8 cellular contexts compared by ENCODE assay signal in genomic region chr12:6873094-6874006, GRCh38. TPM values are rescaled to one million over a fixed set of nuclear protein-coding genes. Genes with fewer than 3 reads are reported as not detected.
DNase-seq lines count a peak whose midpoint lies in the region; ATAC-seq, FAIRE-seq and TF ChIP-seq lines count a peak whose summit lies in the region.

Gene SPSB2, minus strand, starts transcription at chr12:6873303. Its CDS starts 402 bp downstream, at chr12:6872901.

- peak within 1 kb of the TSS; percentile 50 for H3K27ac ChIP-seq in astrocyte (ENCODE audit: low read depth, low read length)
- peak within 1 kb of the TSS; percentile 88 for H3K27ac ChIP-seq in hepatocyte
- peak within 1 kb of the TSS in 1 of 2 donors; percentile 71 for H3K27ac ChIP-seq in aorta (ENCODE audit: low read depth in 1 of 2, low read length in 2 of 2)

- H4K20me1 ChIP-seq in astrocyte (ENCODE audit: insufficient read depth, low read length) = peaks cover 40% of the 10 kb centered on the region
- peaks cover 17% of the 10 kb centered on the region for H4K20me1 ChIP-seq in hepatocyte (ENCODE audit: insufficient read depth, poor library complexity, severe bottlenecking)

- H3K27me3 ChIP-seq in astrocyte (ENCODE audit: insufficient read depth, low read length) = no peaks in the 10 kb centered on the region
- no peaks in the 10 kb centered on the region for H3K27me3 ChIP-seq in hepatocyte
- H3K27me3 ChIP-seq in aorta (ENCODE audit: control insufficient read depth in 1 of 2, insufficient read depth in 2 of 2, low read length in 1 of 2) = no peaks in the 10 kb centered on the region

- intact Hi-C loops in aorta (cut with DNase I) = loop anchor here in 1 of 2 donors (2.0 to 5.0 kb wide), 2 partner anchors 41 to 106 kb away; partner anchors contain the start of genes ENO2 and PTMS

- H3K4me3 ChIP-seq in astrocyte (ENCODE audit: insufficient read depth, low read depth, low read length) (peak within 1 kb of the TSS; percentile 70), hepatocyte (peak within 1 kb of the TSS; percentile 91), aorta (ENCODE audit: low read length in 2 of 2) (peak within 1 kb of the TSS; percentile 71 to 80)

- no peaks in the 10 kb centered on the region for H3K9me3 Mint-ChIP-seq in astrocyte (ENCODE audit: unreplicated experiment)

- H3K9me3 ChIP-seq in astrocyte (ENCODE audit: insufficient read depth, low read depth, low read length) = no peaks in the 10 kb centered on the region
- H3K9me3 ChIP-seq in hepatocyte (ENCODE audit: low read depth) = no peaks in the 10 kb centered on the region
- H3K9me3 ChIP-seq in aorta (ENCODE audit: control insufficient read depth, low read length) = no peaks in the 10 kb centered on the region

- TF ChIP-seq CTCF in astrocyte (IDR thresholded peaks at IDR 0.05; ENCODE audit: insufficient read depth, low read depth, low read length) = no peak
- no peak for TF ChIP-seq CTCF in hepatocyte (IDR thresholded peaks at IDR 0.05; ENCODE audit: poor library complexity)

- DNase-seq in GM18507 (ENCODE audit: extremely low spot score, insufficient read length, low read depth) (peak; percentile 92), NCI-H2081 (lab: John Stamatoyannopoulos, UW) (peak; percentile 92 to 95), T-helper 22 cell (ENCODE audit: low read depth) (peak; percentile 97), astrocyte (ENCODE audit: low read depth) (peak; percentile 80), hepatocyte (ENCODE audit: low spot score) (peak; percentile 100), renal cortical epithelial cell (ENCODE audit: low read depth) (peak; percentile 85), aorta (peak; percentile 100)

- ATAC-seq in HG03025 (IDR thresholded peaks at IDR 0.05; ENCODE audit: low FRiP score, unreplicated experiment) (peak; percentile 70), aorta (ENCODE audit: low FRiP score) (peak; percentile 98)

- WGBS in hepatocyte (ENCODE audit: low lambda C conversion rate, missing lambda C conversion rate) = 3% methylated on average over 38 of the region's 65 CpGs
- 0 to 1% methylated on average over 49 to 65 of the region's 65 CpGs for WGBS in aorta, 2 donors

- H3K9ac ChIP-seq in astrocyte (ENCODE audit: low read length) = peak within 1 kb of the TSS; percentile 88

- peaks cover 23% of the 10 kb centered on the region for H3K4me1 Mint-ChIP-seq in astrocyte (ENCODE audit: low read depth, unreplicated experiment)

- H3K9me2 ChIP-seq in hepatocyte (replicated peaks; ENCODE audit: insufficient read depth) = no peaks in the 10 kb centered on the region

- H3K79me2 ChIP-seq in astrocyte (ENCODE audit: insufficient read depth, low read length) (peaks cover 49% of the 10 kb centered on the region), hepatocyte (peaks cover 35% of the 10 kb centered on the region)

- H2AFZ ChIP-seq in astrocyte (ENCODE audit: low read depth, low read length) (peak within 1 kb of the TSS; percentile 74), hepatocyte (peak within 1 kb of the TSS; percentile 8)

- peak within 1 kb of the TSS; percentile 77 for H3K27ac Mint-ChIP-seq in astrocyte (ENCODE audit: unreplicated experiment)

- peak; percentile 87 for FAIRE-seq in GM18507 (lab: Jason Lieb, UNC)
- FAIRE-seq in astrocyte (lab: Jason Lieb, UNC) = no peak

- peaks cover 24% of the 10 kb centered on the region for H3K36me3 Mint-ChIP-seq in astrocyte (ENCODE audit: low read depth, unreplicated experiment)

- H3K4me3 Mint-ChIP-seq in astrocyte (ENCODE audit: unreplicated experiment) = peak within 1 kb of the TSS; percentile 90

- H3K4me1 ChIP-seq in astrocyte (ENCODE audit: insufficient read depth, low read length) (peaks cover 28% of the 10 kb centered on the region), hepatocyte (ENCODE audit: insufficient read depth) (peaks cover 28% of the 10 kb centered on the region), aorta (ENCODE audit: control insufficient read depth in 1 of 2, insufficient read depth in 2 of 2, low read length in 2 of 2) (peaks cover 0 to 1% of the 10 kb centered on the region in 2 donors)

- H3K36me3 ChIP-seq in astrocyte (ENCODE audit: insufficient read depth, low read length) (peaks cover 21% of the 10 kb centered on the region), hepatocyte (replicated peaks; ENCODE audit: insufficient read depth, low read depth) (no peaks in the 10 kb centered on the region), aorta (ENCODE audit: control insufficient read depth in 1 of 2, insufficient read depth in 2 of 2, low read length in 1 of 2) (peaks cover 0 to 2% of the 10 kb centered on the region in 2 donors)

- no peaks in the 10 kb centered on the region for H3K27me3 Mint-ChIP-seq in astrocyte (ENCODE audit: low read depth, unreplicated experiment)

- H3K4me2 ChIP-seq in astrocyte (ENCODE audit: low read length) = peak within 1 kb of the TSS; percentile 97
- peak within 1 kb of the TSS; percentile 98 for H3K4me2 ChIP-seq in hepatocyte

RNA-seq across cellular contexts. Expression of gene SPSB2, which starts in this region (rescaled TPM):
- total RNA-seq in astrocyte (4.9 and 6.2 TPM in 2 replicates), hepatocyte (10.8 and 14.1 TPM in 2 replicates), renal cortical epithelial cell (7.0 and 13.2 TPM in 2 replicates), aorta (10 to 100 TPM in 1 of 2 donors, 1 to 10 TPM in 1; 4.2 to 10.2 TPM)
- polyA plus RNA-seq in hepatocyte (11.0 and 13.8 TPM in 2 replicates), aorta (10 to 100 TPM; 11.1 to 14.3 TPM)
